ENCODE assay signal across 8 cellular contexts in the genomic region with DNA sequence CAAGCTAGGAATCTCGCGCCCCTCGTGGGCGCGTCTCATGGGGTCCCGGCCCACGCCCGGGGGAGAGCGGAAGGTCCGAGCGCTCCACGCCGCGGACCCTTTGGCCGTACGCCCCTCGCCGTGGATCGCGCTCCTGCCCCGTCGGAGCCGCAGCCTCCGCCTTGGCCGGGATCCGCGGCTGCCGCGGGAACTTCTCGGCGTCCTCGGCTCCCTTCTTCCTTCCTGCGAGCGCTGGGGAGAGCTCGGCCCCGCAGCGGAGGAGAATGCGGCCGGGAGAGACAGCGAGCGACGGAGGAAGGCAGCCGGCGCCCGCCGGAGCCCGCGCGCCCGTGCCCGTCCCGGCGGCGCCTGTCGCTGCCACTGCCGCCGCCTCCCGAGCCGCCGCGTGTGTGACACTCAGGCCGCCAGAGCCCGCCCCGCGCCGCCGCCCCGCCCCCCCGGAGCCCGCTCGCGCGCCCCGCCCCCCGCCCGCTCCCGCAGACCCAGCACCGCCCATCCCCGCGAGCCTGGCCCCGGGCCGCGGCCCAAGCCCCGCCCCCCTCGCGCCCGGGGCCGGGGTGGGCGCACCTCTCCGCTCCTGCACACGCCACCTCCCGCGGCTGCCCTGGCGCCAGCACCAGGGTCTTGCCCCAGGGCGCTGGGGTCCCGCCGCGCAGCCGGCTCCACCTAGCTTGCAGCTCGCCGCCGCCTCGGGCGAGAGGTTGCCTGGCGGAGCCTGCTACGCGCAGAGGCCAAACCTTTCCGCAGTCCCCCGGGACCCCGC. TPM values are rescaled to one million over a fixed set of nuclear protein-coding genes. Genes with fewer than 3 reads are reported as not detected.
DNase-seq lines count a peak whose midpoint lies in the region; ATAC-seq and TF ChIP-seq lines count a peak whose summit lies in the region.

A gene with protein sequence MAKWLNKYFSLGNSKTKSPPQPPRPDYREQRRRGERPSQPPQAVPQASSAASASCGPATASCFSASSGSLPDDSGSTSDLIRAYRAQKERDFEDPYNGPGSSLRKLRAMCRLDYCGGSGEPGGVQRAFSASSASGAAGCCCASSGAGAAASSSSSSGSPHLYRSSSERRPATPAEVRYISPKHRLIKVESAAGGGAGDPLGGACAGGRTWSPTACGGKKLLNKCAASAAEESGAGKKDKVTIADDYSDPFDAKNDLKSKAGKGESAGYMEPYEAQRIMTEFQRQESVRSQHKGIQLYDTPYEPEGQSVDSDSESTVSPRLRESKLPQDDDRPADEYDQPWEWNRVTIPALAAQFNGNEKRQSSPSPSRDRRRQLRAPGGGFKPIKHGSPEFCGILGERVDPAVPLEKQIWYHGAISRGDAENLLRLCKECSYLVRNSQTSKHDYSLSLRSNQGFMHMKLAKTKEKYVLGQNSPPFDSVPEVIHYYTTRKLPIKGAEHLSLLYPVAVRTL (minus strand): TSS at position 362 of the 763 bp plus-strand sequence. CDS start 582 bp downstream, outside the sequence.

- H3K4me1 Mint-ChIP-seq in natural killer cell treated with Interleukin-12 subunit alpha and Interleukin-12 subunit beta and Interleukin-15 and Interleukin-18, amount 100 ng/mL, for 72 hours (ENCODE audit: low read depth in 2 of 2): peaks cover 9 to 17% of the 10 kb centered on the region in 2 donors

- peaks cover 43% of the 10 kb centered on the region for H3K4me1 ChIP-seq in PC-9 (replicated peaks; ENCODE audit: insufficient read depth)

- no TSS peak for BruUV-seq in PC-9 (replicated peaks; lab: Mats Ljungman, UMichigan)

- no peak; the same call in 1 of the 2 replicates for TF ChIP-seq CTCF in PC-9 (conservative IDR thresholded peaks at IDR 0.05)

- POLR2A ChIA-PET in PC-9 (lab: Charles Lee; ENCODE audit: unreplicated experiment): no interaction called here

- peaks cover 0 to 11% of the 10 kb centered on the region in 2 donors for H3K27me3 Mint-ChIP-seq in natural killer cell treated with Interleukin-12 subunit alpha and Interleukin-12 subunit beta and Interleukin-15 and Interleukin-18, amount 100 ng/mL, for 72 hours

- peak within 1 kb of the TSS; percentile 91 for H3K27ac ChIP-seq in PC-9

- peak within 1 kb of the TSS; percentile 99 for H3K4me2 ChIP-seq in PC-9

- peaks cover 34% of the 10 kb centered on the region for H4K20me1 ChIP-seq in PC-9 (ENCODE audit: insufficient read depth)

- peaks cover 10% of the 10 kb centered on the region for H3K36me3 ChIP-seq in PC-9 (ENCODE audit: low read depth)

- peak; percentile 42 for ATAC-seq in GM19438 (IDR thresholded peaks at IDR 0.05; ENCODE audit: low read depth, unreplicated experiment)
- ATAC-seq in natural killer cell treated with Interleukin-12 subunit alpha and Interleukin-12 subunit beta and Interleukin-15 and Interleukin-18, amount 100 ng/mL, for 72 hours: peak; percentile 89 to 91

- H3K79me2 ChIP-seq in PC-9 (ENCODE audit: low read depth): peaks cover 46% of the 10 kb centered on the region

- CTCF ChIA-PET in PC-9 (lab: Charles Lee): interaction anchor here (0.6 kb wide), 1 partner anchor 155 kb away, joined by 17 read pairs; no protein-coding TSS in a partner anchor

- peak within 1 kb of the TSS in 1 of 2 donors; percentile 26 for H3K27ac Mint-ChIP-seq in natural killer cell treated with Interleukin-12 subunit alpha and Interleukin-12 subunit beta and Interleukin-15 and Interleukin-18, amount 100 ng/mL, for 72 hours

- peak within 1 kb of the TSS; percentile 80 for H2AFZ ChIP-seq in PC-9

- H3F3A ChIP-seq in PC-9 (ENCODE audit: insufficient read depth, low read depth): peaks cover 12% of the 10 kb centered on the region; the same call in 1 of the 2 replicates

- no peaks in the 10 kb centered on the region for H3K27me3 ChIP-seq in PC-9 (ENCODE audit: insufficient read depth, low read depth)

- intact Hi-C loops in PC-9 (cut with micrococcal nuclease; ENCODE audit: unreplicated experiment): loop anchor here (1.0 to 5.0 kb wide), 6 partner anchors 22 to 293 kb away; partner anchors contain the start of gene SLC25A51

- peak within 1 kb of the TSS; percentile 80 for H3K4me3 Mint-ChIP-seq in natural killer cell treated with Interleukin-12 subunit alpha and Interleukin-12 subunit beta and Interleukin-15 and Interleukin-18, amount 100 ng/mL, for 72 hours

- peak within 1 kb of the TSS; percentile 90 for H3K4me3 ChIP-seq in PC-9

- no peaks in the 10 kb centered on the region for H3K9me2 ChIP-seq in PC-9 (ENCODE audit: insufficient read depth)

- DNase-seq in CD1c-positive myeloid dendritic cell (ENCODE audit: extremely low spot score) (peak; percentile 88), HK-2 (ENCODE audit: unreplicated experiment) (peak; percentile 84), PC-9 (peak in 1 of 2 experiments; percentile 74), fibroblast of peridontal ligament (ENCODE audit: extremely low read depth) (peak; percentile 22)
- peak; percentile 67 to 73 for DNase-seq in activated T-helper 1 cell treated with anti-CD3 and anti-CD28 coated beads, Interleukin-2, amount 50 U/mL, for 16 hours (ENCODE audit: low read depth in 1 of 2, low spot score in 1 of 2)
- peak; percentile 83 for DNase-seq in natural killer cell treated with Interleukin-12 subunit alpha and Interleukin-12 subunit beta and Interleukin-15 and Interleukin-18, amount 100 ng/mL, for 72 hours (ENCODE audit: low spot score)
- DNase-seq in stimulated activated naive CD4-positive, alpha-beta T cell (lab: John Stamatoyannopoulos, UW): peak; percentile 72 to 84 (median 80)

- no peaks in the 10 kb centered on the region for H3K9me3 ChIP-seq in PC-9 (ENCODE audit: insufficient read depth, low read depth)

- H3K36me3 Mint-ChIP-seq in natural killer cell treated with Interleukin-12 subunit alpha and Interleukin-12 subunit beta and Interleukin-15 and Interleukin-18, amount 100 ng/mL, for 72 hours: no peaks in the 10 kb centered on the region

- H3K9me3 Mint-ChIP-seq in natural killer cell treated with Interleukin-12 subunit alpha and Interleukin-12 subunit beta and Interleukin-15 and Interleukin-18, amount 100 ng/mL, for 72 hours: no peaks in the 10 kb centered on the region

RNA-seq across cellular contexts. Expression of the gene that starts here (rescaled TPM):
- 22.7 and 23.8 TPM in 2 replicates for total RNA-seq in PC-9 (2021)
- total RNA-seq in natural killer cell treated with Interleukin-12 subunit alpha and Interleukin-12 subunit beta and Interleukin-15 and Interleukin-18, amount 100 ng/mL, for 72 hours: 1 to 10 TPM in 1 of 2 donors, under 1 TPM in 1; 0.14 to 1.6 TPM
